Comparison of ENCODE assay signal across 15 cellular contexts in the genomic region with DNA sequence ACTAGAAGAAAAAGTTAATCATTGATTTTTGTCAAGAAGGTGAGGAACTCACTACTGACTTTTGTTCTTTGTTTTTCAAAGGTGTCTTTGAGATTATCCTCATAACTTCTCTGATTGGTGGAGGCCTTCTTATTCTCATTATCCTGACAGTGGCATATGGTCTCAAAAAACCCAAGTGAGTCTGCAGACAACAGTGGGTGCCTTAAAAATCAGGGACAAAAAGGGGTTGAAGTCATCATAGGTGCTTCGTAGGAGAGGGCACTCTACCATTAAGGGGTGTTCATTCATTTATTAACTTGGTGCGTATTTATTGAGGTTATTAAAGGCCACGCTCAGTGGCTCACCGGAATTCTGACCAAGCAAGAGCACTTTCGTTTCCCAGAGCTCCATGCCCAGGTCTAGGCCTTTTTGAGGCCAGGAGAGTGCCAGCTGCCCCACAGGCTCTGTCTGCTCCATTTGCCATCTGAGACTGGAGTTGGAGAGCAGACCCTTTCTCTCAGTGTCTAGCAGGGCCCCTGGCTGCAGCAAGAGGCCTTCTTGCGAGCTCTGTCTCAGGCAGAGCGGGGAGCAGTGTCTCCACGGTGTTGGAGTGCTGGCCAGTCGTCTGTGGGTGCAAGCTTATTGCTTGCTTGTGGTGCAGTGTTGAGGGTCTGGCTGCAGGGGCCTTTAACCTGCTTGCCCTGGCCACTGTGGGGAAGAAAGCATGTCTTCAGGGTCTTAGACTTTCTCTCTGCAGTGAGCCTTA.
DNase-seq lines count a peak whose midpoint lies in the region; ATAC-seq, FAIRE-seq and TF ChIP-seq lines count a peak whose summit lies in the region.
"Had no signal": no experiment of that assay in that cellular context is flagged by ENCODE, and none has a peak within 500 bp of the region (broad histone marks: within the 10 kb centered on the region; RNA-seq: fewer than 3 reads in every experiment).

No MANE protein-coding gene starts in this region.

- H3K4me3 ChIP-seq in HepG2 (replicated peaks in 1 of 3; ENCODE audit: insufficient read depth in 1 of 3, low read depth in 2 of 3, low read length in 3 of 3), result peak overlapping the region in 2 of 3 experiments; percentile 22 to 50; a peak in 4 of 6 replicates
- no peak overlapping the region for H3K4me3 ChIP-seq in right lobe of liver

- WGBS in HepG2 (ENCODE audit: low lambda C conversion rate), result 16% methylated on average over 9 of the region's 9 CpGs
- WGBS in right lobe of liver (ENCODE audit: insufficient coverage, low coverage, low lambda C conversion rate, missing lambda C conversion rate), result 85% methylated on average over 6 of the region's 9 CpGs

- H3K27me3 Mint-ChIP-seq in natural killer cell (ENCODE audit: low read depth in 2 of 2) (peaks cover 0 to 8% of the 10 kb centered on the region in 2 donors), type B pancreatic cell (no peaks in the 10 kb centered on the region)
- H3K27me3 Mint-ChIP-seq: activated CD4-positive, alpha-beta T cell treated with anti-CD3 and anti-CD28 coated beads, Interleukin-2, amount 10 ng/mL, durations not matched to agents 7 days and 5 days had no signal

- peaks cover 0 to 3% of the 10 kb centered on the region in 2 experiments; a peak in 3 of 5 replicates for H3K27me3 ChIP-seq in HepG2 (ENCODE audit: control insufficient read depth in 1 of 2, insufficient read depth in 2 of 2, low read length in 2 of 2)
- no peaks in the 10 kb centered on the region for H3K27me3 ChIP-seq in right lobe of liver

- H3K27ac Mint-ChIP-seq in natural killer cell (no peak overlapping the region), type B pancreatic cell (no peak overlapping the region)
- H3K27ac Mint-ChIP-seq: activated CD4-positive, alpha-beta T cell treated with anti-CD3 and anti-CD28 coated beads, Interleukin-2, amount 10 ng/mL, durations not matched to agents 7 days and 5 days had no signal

- CTCF ChIA-PET in HepG2 (lab: Yijun Ruan, JAX; ENCODE audit: low intra/inter-chr PET ratio, low total read pairs), result no interaction called here

- H3K27ac ChIP-seq in HepG2 (ENCODE audit: extremely low read length, insufficient read depth, low read length) (no peak overlapping the region), right lobe of liver (no peak overlapping the region), substantia nigra (ENCODE audit: low read depth, low read length, poor library complexity, severe bottlenecking) (no peak overlapping the region)

- BruUV-seq in HepG2 (replicated peaks; lab: Mats Ljungman, UMichigan), result no TSS peak

- ATAC-seq in HepG2, result peak; percentile 65
- no peak for ATAC-seq in right lobe of liver
- peak; percentile 26 for ATAC-seq in HG02852 (IDR thresholded peaks at IDR 0.05; ENCODE audit: unreplicated experiment)
- peak; percentile 28 for ATAC-seq in HG03521 (IDR thresholded peaks at IDR 0.05; ENCODE audit: unreplicated experiment)
- no peak for ATAC-seq in natural killer cell
- ATAC-seq: esophagus mucosa, HCT116 had no signal

- H2AFZ ChIP-seq in HepG2 (ENCODE audit: low read length), result no peak overlapping the region

- FAIRE-seq in HepG2 (lab: Jason Lieb, UNC), result no peak

- POLR2A ChIA-PET in HepG2 (lab: Yijun Ruan, JAX), result no interaction called here

- H3K4me1 Mint-ChIP-seq in natural killer cell (no peaks in the 10 kb centered on the region), type B pancreatic cell (ENCODE audit: unreplicated experiment) (no peaks in the 10 kb centered on the region)

- no peaks in the 10 kb centered on the region for H3K9me3 Mint-ChIP-seq in natural killer cell
- no peaks in the 10 kb centered on the region for H3K9me3 Mint-ChIP-seq in type B pancreatic cell

- H3K4me1 ChIP-seq in HepG2 (ENCODE audit: insufficient read depth, low read length) (peaks cover 36% of the 10 kb centered on the region), right lobe of liver (no peaks in the 10 kb centered on the region)

- H3K9me3 ChIP-seq in HepG2 (ENCODE audit: low read length), result no peaks in the 10 kb centered on the region
- no peaks in the 10 kb centered on the region for H3K9me3 ChIP-seq in right lobe of liver

- H3K4me2 ChIP-seq in HepG2 (ENCODE audit: low read depth, low read length), result peak overlapping the region; percentile 66

- H3K36me3 Mint-ChIP-seq in natural killer cell (no peaks in the 10 kb centered on the region), type B pancreatic cell (no peaks in the 10 kb centered on the region)

- no peak for TF ChIP-seq RAD21 in HepG2 (CRISPR knock-in tag; IDR thresholded peaks at IDR 0.05)

- TF ChIP-seq EP300 in HepG2 (IDR thresholded peaks at IDR 0.05; ENCODE audit: low read depth in 2 of 2, low read length in 2 of 2) (no peak), HepG2 (CRISPR knock-in tag; IDR thresholded peaks at IDR 0.05; ENCODE audit: borderline replicate concordance) (no peak)

- no peak for DNase-seq in HepG2 (ENCODE audit: low spot score)
- DNase-seq in right lobe of liver, result no peak
- DNase-seq in substantia nigra (lab: John Stamatoyannopoulos, UW), result no peak
- no peak for DNase-seq in natural killer cell
- DNase-seq in type B pancreatic cell (ENCODE audit: extremely low spot score, unreplicated experiment), result no peak
- no peak for DNase-seq in superior temporal gyrus (ENCODE audit: extremely low spot score)
- DNase-seq: activated CD4-positive, alpha-beta T cell treated with anti-CD3 and anti-CD28 coated beads, Interleukin-2, amount 10 ng/mL, durations not matched to agents 7 days and 5 days; activated gamma-delta T cell; NCI-H2107; stimulated activated CD4-positive, alpha-beta T cell treated with anti-CD3 and anti-CD28 coated beads, Interleukin-4, amount 100 ng/mL, for 24 hours; T-helper 1 cell had no signal

- H3K36me3 ChIP-seq in HepG2 (replicated peaks in 1 of 2; ENCODE audit: control insufficient read depth in 1 of 2, insufficient read depth in 2 of 2, low read length in 2 of 2) (no peaks in the 10 kb centered on the region), right lobe of liver (no peaks in the 10 kb centered on the region)

- H4K20me1 ChIP-seq in HepG2 (ENCODE audit: insufficient read depth, low read length), result no peaks in the 10 kb centered on the region

- intact Hi-C loops in HepG2 (cut with micrococcal nuclease; ENCODE audit: unreplicated experiment) (no loop called here), right lobe of liver (cut with DNase I) (no loop called here), natural killer cell (cut with micrococcal nuclease) (no loop called here)

- no peak overlapping the region for H3K4me3 Mint-ChIP-seq in natural killer cell
- H3K4me3 Mint-ChIP-seq in type B pancreatic cell, result no peak overlapping the region
- H3K4me3 Mint-ChIP-seq: activated CD4-positive, alpha-beta T cell treated with anti-CD3 and anti-CD28 coated beads, Interleukin-2, amount 10 ng/mL, durations not matched to agents 7 days and 5 days had no signal

- TF ChIP-seq POLR2A in HepG2 (IDR thresholded peaks at IDR 0.05; ENCODE audit: insufficient read depth in 1 of 2, low read depth in 2 of 2, low read length in 2 of 2), result no peak
- TF ChIP-seq POLR2A in right lobe of liver (IDR thresholded peaks at IDR 0.05), result no peak

- in situ Hi-C loops in HepG2 (cut with HindIII; ENCODE audit: extremely low pct_ligation_motif_present, low pct_unique_long_range_greater_than_20kb), result no loop called here

- no peak for TF ChIP-seq CTCF in HepG2 (CRISPR knock-in tag; IDR thresholded peaks at IDR 0.05)
- no peak for TF ChIP-seq CTCF in right lobe of liver (IDR thresholded peaks at IDR 0.05)
- no peak for TF ChIP-seq CTCF in natural killer cell (IDR thresholded peaks at IDR 0.05)
- TF ChIP-seq CTCF in type B pancreatic cell (conservative IDR thresholded peaks at IDR 0.05), result no peak

- peak overlapping the region; percentile 20; the same call in 1 of the 2 replicates for H3K9ac ChIP-seq in HepG2 (ENCODE audit: insufficient read depth, low read depth, low read length)

- no peaks in the 10 kb centered on the region for H3K79me2 ChIP-seq in HepG2 (ENCODE audit: insufficient read depth, low read length)

TF ChIP-seq in HepG2, 621 proteins besides CTCF, POLR2A, EP300 and RAD21 (continues in another document):
- TF ChIP-seq NCOA5 (CRISPR knock-in tag; IDR thresholded peaks at IDR 0.05), result no peak
- no peak for TF ChIP-seq PHB2 (IDR thresholded peaks at IDR 0.05; ENCODE audit: partially characterized antibody)
- TF ChIP-seq, protein P1, sequence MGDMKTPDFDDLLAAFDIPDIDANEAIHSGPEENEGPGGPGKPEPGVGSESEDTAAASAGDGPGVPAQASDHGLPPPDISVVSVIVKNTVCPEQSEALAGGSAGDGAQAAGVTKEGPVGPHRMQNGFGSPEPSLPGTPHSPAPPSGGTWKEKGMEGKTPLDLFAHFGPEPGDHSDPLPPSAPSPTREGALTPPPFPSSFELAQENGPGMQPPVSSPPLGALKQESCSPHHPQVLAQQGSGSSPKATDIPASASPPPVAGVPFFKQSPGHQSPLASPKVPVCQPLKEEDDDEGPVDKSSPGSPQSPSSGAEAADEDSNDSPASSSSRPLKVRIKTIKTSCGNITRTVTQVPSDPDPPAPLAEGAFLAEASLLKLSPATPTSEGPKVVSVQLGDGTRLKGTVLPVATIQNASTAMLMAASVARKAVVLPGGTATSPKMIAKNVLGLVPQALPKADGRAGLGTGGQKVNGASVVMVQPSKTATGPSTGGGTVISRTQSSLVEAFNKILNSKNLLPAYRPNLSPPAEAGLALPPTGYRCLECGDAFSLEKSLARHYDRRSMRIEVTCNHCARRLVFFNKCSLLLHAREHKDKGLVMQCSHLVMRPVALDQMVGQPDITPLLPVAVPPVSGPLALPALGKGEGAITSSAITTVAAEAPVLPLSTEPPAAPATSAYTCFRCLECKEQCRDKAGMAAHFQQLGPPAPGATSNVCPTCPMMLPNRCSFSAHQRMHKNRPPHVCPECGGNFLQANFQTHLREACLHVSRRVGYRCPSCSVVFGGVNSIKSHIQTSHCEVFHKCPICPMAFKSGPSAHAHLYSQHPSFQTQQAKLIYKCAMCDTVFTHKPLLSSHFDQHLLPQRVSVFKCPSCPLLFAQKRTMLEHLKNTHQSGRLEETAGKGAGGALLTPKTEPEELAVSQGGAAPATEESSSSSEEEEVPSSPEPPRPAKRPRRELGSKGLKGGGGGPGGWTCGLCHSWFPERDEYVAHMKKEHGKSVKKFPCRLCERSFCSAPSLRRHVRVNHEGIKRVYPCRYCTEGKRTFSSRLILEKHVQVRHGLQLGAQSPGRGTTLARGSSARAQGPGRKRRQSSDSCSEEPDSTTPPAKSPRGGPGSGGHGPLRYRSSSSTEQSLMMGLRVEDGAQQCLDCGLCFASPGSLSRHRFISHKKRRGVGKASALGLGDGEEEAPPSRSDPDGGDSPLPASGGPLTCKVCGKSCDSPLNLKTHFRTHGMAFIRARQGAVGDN (CRISPR knock-in tag; IDR thresholded peaks at IDR 0.05), result peak; percentile 41; the same call in 1 of the 2 replicates
- TF ChIP-seq, protein P2, sequence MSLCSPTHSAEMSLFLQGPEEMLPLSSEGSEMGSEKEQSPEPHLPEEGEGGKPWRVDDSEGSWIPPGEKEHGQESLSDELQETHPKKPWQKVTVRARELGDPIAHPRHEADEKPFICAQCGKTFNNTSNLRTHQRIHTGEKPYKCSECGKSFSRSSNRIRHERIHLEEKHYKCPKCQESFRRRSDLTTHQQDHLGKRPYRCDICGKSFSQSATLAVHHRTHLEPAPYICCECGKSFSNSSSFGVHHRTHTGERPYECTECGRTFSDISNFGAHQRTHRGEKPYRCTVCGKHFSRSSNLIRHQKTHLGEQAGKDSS (CRISPR knock-in tag; IDR thresholded peaks at IDR 0.05; ENCODE audit: borderline replicate concordance, low read depth), result no peak
- no peak for TF ChIP-seq PCBP1 (IDR thresholded peaks at IDR 0.05; ENCODE audit: borderline replicate concordance, low read depth, low read length)

Comparison
In these comparisons a context has a peak if more than half of its experiments do, and no peak if none do; other contexts are left out.
1. ATAC-seq: peak in HepG2 (single experiment), HG02852 (single experiment) and HG03521 (single experiment); none in right lobe of liver (0 of 4) and natural killer cell (0 of 3).
2. H3K4me3 ChIP-seq: peak in HepG2 (2 of 3); none in right lobe of liver (0 of 3).